1 cellular context compared by ENCODE assay signal in the genomic region with DNA sequence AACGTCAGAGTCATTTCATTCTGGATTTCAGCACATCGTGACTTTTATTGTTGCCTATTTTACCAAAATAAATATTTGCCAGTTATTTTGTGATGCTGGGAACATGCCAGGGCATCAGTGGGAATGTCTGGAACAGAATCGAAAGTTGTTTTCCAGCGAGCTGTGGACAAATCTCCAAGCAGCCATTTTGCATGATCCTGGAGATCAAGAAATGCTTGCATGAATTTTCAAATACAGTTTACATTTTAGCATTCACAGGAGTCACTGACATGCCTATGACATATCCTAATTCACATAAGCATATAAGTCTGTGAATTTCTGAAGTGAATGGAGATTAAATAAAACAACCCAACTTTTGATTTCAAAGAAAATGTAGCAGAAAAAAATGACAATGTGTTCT.
A peak's percentile ranks its signal among the peaks of the same experiment; 100 is the strongest.
TF ChIP-seq lines count a peak whose summit lies in the region.

No MANE protein-coding gene starts in this region.

TF ChIP-seq in neural cell, 6 proteins besides CTCF, POLR2A, EP300 and RAD21:
- TF ChIP-seq, protein P1, sequence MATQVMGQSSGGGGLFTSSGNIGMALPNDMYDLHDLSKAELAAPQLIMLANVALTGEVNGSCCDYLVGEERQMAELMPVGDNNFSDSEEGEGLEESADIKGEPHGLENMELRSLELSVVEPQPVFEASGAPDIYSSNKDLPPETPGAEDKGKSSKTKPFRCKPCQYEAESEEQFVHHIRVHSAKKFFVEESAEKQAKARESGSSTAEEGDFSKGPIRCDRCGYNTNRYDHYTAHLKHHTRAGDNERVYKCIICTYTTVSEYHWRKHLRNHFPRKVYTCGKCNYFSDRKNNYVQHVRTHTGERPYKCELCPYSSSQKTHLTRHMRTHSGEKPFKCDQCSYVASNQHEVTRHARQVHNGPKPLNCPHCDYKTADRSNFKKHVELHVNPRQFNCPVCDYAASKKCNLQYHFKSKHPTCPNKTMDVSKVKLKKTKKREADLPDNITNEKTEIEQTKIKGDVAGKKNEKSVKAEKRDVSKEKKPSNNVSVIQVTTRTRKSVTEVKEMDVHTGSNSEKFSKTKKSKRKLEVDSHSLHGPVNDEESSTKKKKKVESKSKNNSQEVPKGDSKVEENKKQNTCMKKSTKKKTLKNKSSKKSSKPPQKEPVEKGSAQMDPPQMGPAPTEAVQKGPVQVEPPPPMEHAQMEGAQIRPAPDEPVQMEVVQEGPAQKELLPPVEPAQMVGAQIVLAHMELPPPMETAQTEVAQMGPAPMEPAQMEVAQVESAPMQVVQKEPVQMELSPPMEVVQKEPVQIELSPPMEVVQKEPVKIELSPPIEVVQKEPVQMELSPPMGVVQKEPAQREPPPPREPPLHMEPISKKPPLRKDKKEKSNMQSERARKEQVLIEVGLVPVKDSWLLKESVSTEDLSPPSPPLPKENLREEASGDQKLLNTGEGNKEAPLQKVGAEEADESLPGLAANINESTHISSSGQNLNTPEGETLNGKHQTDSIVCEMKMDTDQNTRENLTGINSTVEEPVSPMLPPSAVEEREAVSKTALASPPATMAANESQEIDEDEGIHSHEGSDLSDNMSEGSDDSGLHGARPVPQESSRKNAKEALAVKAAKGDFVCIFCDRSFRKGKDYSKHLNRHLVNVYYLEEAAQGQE (IDR thresholded peaks at IDR 0.05; ENCODE audit: borderline replicate concordance) = no peak
- TF ChIP-seq POLR2AphosphoS5 (IDR thresholded peaks at IDR 0.05) = peak; percentile 48
